ENCODE assay signal across 8 cellular contexts in genomic region chr12:108839890-108840230, GRCh38. TPM values are rescaled to one million over a fixed set of nuclear protein-coding genes. Genes with fewer than 3 reads are reported as not detected.
DNase-seq lines count a peak whose midpoint lies in the region; ATAC-seq and TF ChIP-seq lines count a peak whose summit lies in the region.
"Had no signal": no experiment of that assay in that cellular context is flagged by ENCODE, and none has a peak within 500 bp of the region (broad histone marks: within the 10 kb centered on the region; RNA-seq: fewer than 3 reads in every experiment).

No MANE protein-coding gene starts in this region.

- no peaks in the 10 kb centered on the region for H3K9me3 ChIP-seq in right lobe of liver
- H3K9me3 ChIP-seq in suprapubic skin = no peaks in the 10 kb centered on the region
- H3K9me3 ChIP-seq in ovary = no peaks in the 10 kb centered on the region

- H3K4me3 ChIP-seq in right lobe of liver (no peak overlapping the region), suprapubic skin (no peak overlapping the region), ovary (no peak overlapping the region)

- peaks cover 0 to 5% (median 0%) of the 10 kb centered on the region in 4 donors for H3K36me3 ChIP-seq in right lobe of liver
- no peaks in the 10 kb centered on the region for H3K36me3 ChIP-seq in suprapubic skin
- H3K36me3 ChIP-seq in ovary = no peaks in the 10 kb centered on the region

- TF ChIP-seq EP300 in suprapubic skin (IDR thresholded peaks at IDR 0.05) = no peak
- no peak for TF ChIP-seq EP300 in ovary (IDR thresholded peaks at IDR 0.05)

- H3K4me1 ChIP-seq in right lobe of liver (peaks cover 0 to 20% (median 8%) of the 10 kb centered on the region in 4 donors), suprapubic skin (peaks cover 55% of the 10 kb centered on the region), ovary (ENCODE audit: insufficient read depth) (peaks cover 21% of the 10 kb centered on the region)

- WGBS in right lobe of liver (ENCODE audit: insufficient coverage, low coverage, low lambda C conversion rate, missing lambda C conversion rate) = 85% methylated on average over 4 of the region's 10 CpGs
- WGBS in suprapubic skin = 50% methylated on average over 7 of the region's 10 CpGs
- 76% methylated on average over 10 of the region's 10 CpGs for WGBS in ovary, 3 donors

- TF ChIP-seq CTCF in right lobe of liver (IDR thresholded peaks at IDR 0.05) (no peak), suprapubic skin (IDR thresholded peaks at IDR 0.05) (no peak), ovary (IDR thresholded peaks at IDR 0.05) (no peak)

- H3K27me3 ChIP-seq in right lobe of liver = no peaks in the 10 kb centered on the region
- no peaks in the 10 kb centered on the region for H3K27me3 ChIP-seq in suprapubic skin
- H3K27me3 ChIP-seq in ovary = no peaks in the 10 kb centered on the region

- intact Hi-C loops in right lobe of liver (cut with DNase I) = no loop called here
- intact Hi-C loops in ovary (cut with DNase I) = no loop called here

- peak; percentile 31 for DNase-seq in MV-4-11 (lab: John Stamatoyannopoulos, UW)
- DNase-seq in right lobe of liver = no peak
- no peak for DNase-seq in suprapubic skin (ENCODE audit: low spot score in 2 of 2)
- no peak for DNase-seq in ovary
- no peak for DNase-seq in HT-29 (ENCODE audit: low spot score)
- no peak for DNase-seq in NCI-H2196 treated with DMSO at 0.1 percent for 48 hours (lab: John Stamatoyannopoulos, UW; ENCODE audit: unreplicated experiment)

- TF ChIP-seq POLR2A in right lobe of liver (IDR thresholded peaks at IDR 0.05) (no peak), suprapubic skin (IDR thresholded peaks at IDR 0.05) (no peak), ovary (IDR thresholded peaks at IDR 0.05) (no peak)

- no peak for ATAC-seq in right lobe of liver

- peak overlapping the region; percentile 26 for H3K27ac ChIP-seq in angular gyrus (ENCODE audit: low read depth, low read length)
- H3K27ac ChIP-seq in right lobe of liver = peak overlapping the region; percentile 61 to 81 (median 65)
- peak overlapping the region; percentile 84 for H3K27ac ChIP-seq in suprapubic skin
- H3K27ac ChIP-seq in ovary = no peak overlapping the region

RNA-seq across cellular contexts. Expression of gene SSH1, which starts 17.5 kb away (rescaled TPM):
- 10 to 100 TPM in 5 of 6 experiments, 1 to 10 TPM in 1; 9.8 to 17.6 (median 15.7) TPM for total RNA-seq in right lobe of liver
- 10 to 100 TPM; 11.2 to 26.0 (median 15.8) TPM for total RNA-seq in suprapubic skin
- total RNA-seq in ovary = 10 to 100 TPM in 6 of 7 donors, 1 to 10 TPM in 1; 8.0 to 38.3 (median 35.1) TPM
- 10 to 100 TPM in 1 of 2 donors, 1 to 10 TPM in 1; 7.3 to 15.4 TPM for polyA plus RNA-seq in ovary
- total RNA-seq in HT-29 (2014; rRNA removed; shearing (Covaris generic)) = 10.4 and 13.1 TPM in 2 replicates

RNA-seq across cellular contexts. Expression of gene DAO, which starts 40.0 kb away (rescaled TPM):
- total RNA-seq in right lobe of liver = 10 to 100 TPM; 26.7 to 70.2 (median 45.0) TPM
- total RNA-seq in suprapubic skin = not detected
- not detected for total RNA-seq in ovary
- not detected for polyA plus RNA-seq in ovary
- total RNA-seq in HT-29 (2014; rRNA removed; shearing (Covaris generic)) = not detected in 2 replicates
- total RNA-seq: pulmonary artery endothelial cell had no signal

Comparison
In these comparisons a context has a peak if more than half of its experiments do, and no peak if none do; other contexts are left out.
1. H3K27ac ChIP-seq: peak in angular gyrus (single experiment), right lobe of liver (3 of 3) and suprapubic skin (single experiment); none in ovary (0 of 2).
2. RNA of gene DAO, which starts 40.0 kb away (total RNA-seq): 26.7 to 70.2 TPM in right lobe of liver; not detected in suprapubic skin, not detected in ovary and not detected in HT-29; every median in the first group is over 10 times any median in the second.